Comparison of ENCODE assay signal across 8 cellular contexts in the genomic region with DNA sequence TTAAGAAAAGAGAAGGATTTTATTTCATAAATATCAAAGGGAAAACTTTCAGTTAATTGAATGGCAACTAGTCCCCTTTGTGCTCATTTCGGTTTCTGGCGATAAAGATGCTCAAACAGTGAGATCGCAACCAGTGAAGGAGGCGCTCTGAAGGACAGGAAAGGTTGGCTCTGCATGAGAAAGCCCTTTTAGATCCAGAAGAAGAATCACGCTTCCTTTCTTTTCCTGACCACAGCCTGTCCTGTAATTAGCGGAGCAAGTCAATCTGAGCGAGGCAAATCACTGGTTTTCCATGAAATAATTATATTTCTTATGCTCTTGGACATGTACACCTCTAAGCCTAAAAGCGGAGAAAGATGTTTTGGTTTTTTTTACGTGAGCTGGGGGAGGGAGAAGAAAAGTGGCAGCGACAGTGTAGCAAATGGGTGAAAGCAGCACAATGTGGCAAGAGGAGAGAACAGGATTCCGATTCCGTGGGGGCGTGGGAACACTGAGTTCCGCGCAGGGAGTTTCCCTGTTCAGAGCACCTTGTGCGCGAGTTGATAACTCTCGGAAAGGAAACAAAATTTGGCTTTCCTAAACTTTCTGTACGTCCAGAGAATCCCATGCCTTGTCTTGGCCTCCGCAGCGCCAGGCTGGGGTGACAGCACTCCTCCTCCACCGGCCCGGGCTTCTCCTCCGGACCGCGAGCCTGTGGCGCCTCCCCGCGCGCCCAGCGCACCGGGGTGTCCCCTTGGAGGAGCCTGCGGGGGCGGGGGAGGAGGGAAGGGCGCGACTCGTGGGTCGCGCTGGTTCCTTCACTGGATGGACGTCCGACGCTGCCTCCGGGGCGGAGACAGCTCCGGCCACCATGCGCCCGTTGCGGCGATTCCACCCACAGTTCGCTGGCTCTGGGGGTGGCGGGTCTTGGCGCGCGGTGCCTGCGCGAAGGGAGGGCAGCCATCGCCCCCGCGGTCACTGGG. TPM values are rescaled to one million over a fixed set of nuclear protein-coding genes. Genes with fewer than 3 reads are reported as not detected.
DNase-seq lines count a peak whose midpoint lies in the region; ATAC-seq lines count a peak whose summit lies in the region.

No MANE protein-coding gene starts in this region.

- ATAC-seq in activated CD4-positive, alpha-beta T cell treated with anti-CD3 and anti-CD28 coated beads for 36 hours: peak; percentile 45
- peak; percentile 31 to 64 for ATAC-seq in activated T-cell treated with anti-CD3 and anti-CD28 coated beads, Interleukin-2, amount 50 U/mL, for 4 hours
- peak; percentile 46 to 52 for ATAC-seq in left cardiac atrium

- no peak overlapping the region for H3K4me3 ChIP-seq in effector memory CD4-positive, alpha-beta T cell (ENCODE audit: insufficient read depth, low read depth, low read length, poor library complexity, severe bottlenecking)

- H3K27ac ChIP-seq in effector memory CD4-positive, alpha-beta T cell (ENCODE audit: insufficient read depth, low read length, poor library complexity, severe bottlenecking): no peak overlapping the region

- intact Hi-C loops in activated CD4-positive, alpha-beta T cell treated with anti-CD3 and anti-CD28 coated beads for 36 hours (cut with DNase I, micrococcal nuclease): loop anchor here in 1 of 2 experiments (2.0 kb wide), 1 partner anchor 40 kb away; no protein-coding TSS in a partner anchor
- intact Hi-C loops in left cardiac atrium (cut with DNase I): loop anchor here in 1 of 2 donors (10.0 kb wide), 1 partner anchor 144 kb away; the partner anchor contains the start of gene SLC9A4

- no peak overlapping the region for H3K27ac Mint-ChIP-seq in activated CD4-positive, alpha-beta T cell treated with anti-CD3 and anti-CD28 coated beads for 36 hours

- H3K4me1 Mint-ChIP-seq in activated CD4-positive, alpha-beta T cell treated with anti-CD3 and anti-CD28 coated beads for 36 hours: peaks cover 15% of the 10 kb centered on the region
- H3K4me1 Mint-ChIP-seq in activated T-cell treated with anti-CD3 and anti-CD28 coated beads, Interleukin-2, amount 50 U/mL, for 4 hours (ENCODE audit: low read depth): peaks cover 12% of the 10 kb centered on the region

- H3K27me3 Mint-ChIP-seq in activated CD4-positive, alpha-beta T cell treated with anti-CD3 and anti-CD28 coated beads for 36 hours: peaks cover 50% of the 10 kb centered on the region
- peaks cover 61% of the 10 kb centered on the region for H3K27me3 Mint-ChIP-seq in activated T-cell treated with anti-CD3 and anti-CD28 coated beads, Interleukin-2, amount 50 U/mL, for 4 hours (ENCODE audit: low read depth)

- no peaks in the 10 kb centered on the region for H3K9me3 Mint-ChIP-seq in activated CD4-positive, alpha-beta T cell treated with anti-CD3 and anti-CD28 coated beads for 36 hours (ENCODE audit: low read depth)
- no peaks in the 10 kb centered on the region for H3K9me3 Mint-ChIP-seq in activated T-cell treated with anti-CD3 and anti-CD28 coated beads, Interleukin-2, amount 50 U/mL, for 4 hours

- POLR2A ChIA-PET in activated CD4-positive, alpha-beta T cell treated with anti-CD3 and anti-CD28 coated beads for 36 hours (lab: Charles Lee): no interaction called here

- no peaks in the 10 kb centered on the region for H3K36me3 Mint-ChIP-seq in activated CD4-positive, alpha-beta T cell treated with anti-CD3 and anti-CD28 coated beads for 36 hours (ENCODE audit: low read depth)
- no peaks in the 10 kb centered on the region for H3K36me3 Mint-ChIP-seq in activated T-cell treated with anti-CD3 and anti-CD28 coated beads, Interleukin-2, amount 50 U/mL, for 4 hours (ENCODE audit: insufficient read depth)

- peak overlapping the region; percentile 67 for H3K4me3 Mint-ChIP-seq in activated CD4-positive, alpha-beta T cell treated with anti-CD3 and anti-CD28 coated beads for 36 hours
- H3K4me3 Mint-ChIP-seq in activated T-cell treated with anti-CD3 and anti-CD28 coated beads, Interleukin-2, amount 50 U/mL, for 4 hours: peak overlapping the region; percentile 46

- H3K27me3 ChIP-seq in effector memory CD4-positive, alpha-beta T cell (replicated peaks; ENCODE audit: control insufficient read depth, insufficient read depth, low read length, poor library complexity, severe bottlenecking): no peaks in the 10 kb centered on the region

- CTCF ChIA-PET in activated CD4-positive, alpha-beta T cell treated with anti-CD3 and anti-CD28 coated beads for 36 hours (lab: Charles Lee): no interaction called here

- DNase-seq in activated CD4-positive, alpha-beta T cell treated with anti-CD3 and anti-CD28 coated beads for 36 hours: peak; percentile 73
- no peak for DNase-seq in activated CD4-positive, alpha-beta T cell treated with anti-CD3 and anti-CD28 coated beads, Interleukin-2, amount 50 U/mL, for 4 hours
- DNase-seq in activated T-cell treated with anti-CD3 and anti-CD28 coated beads, Interleukin-2, amount 50 U/mL, for 4 hours: peak; percentile 19
- peak; percentile 26 for DNase-seq in left cardiac atrium
- peak; percentile 8 for DNase-seq in renal cortical epithelial cell (ENCODE audit: low read depth)
- no peak for DNase-seq in NCI-H526 treated with DMSO at 0.1 percent for 48 hours (lab: John Stamatoyannopoulos, UW)
- no peak for DNase-seq in effector memory CD4-positive, alpha-beta T cell
- no peak for DNase-seq in NOMO-1 treated with dmso at 0.1 percent for 144 hours (lab: John Stamatoyannopoulos, UW; ENCODE audit: unreplicated experiment)

- H3K9me3 ChIP-seq in effector memory CD4-positive, alpha-beta T cell (ENCODE audit: control insufficient read depth, low read length): no peaks in the 10 kb centered on the region

- no peaks in the 10 kb centered on the region for H3K36me3 ChIP-seq in effector memory CD4-positive, alpha-beta T cell (ENCODE audit: control insufficient read depth, insufficient read depth, low read length)

- H3K4me1 ChIP-seq in effector memory CD4-positive, alpha-beta T cell (ENCODE audit: control insufficient read depth, insufficient read depth, low read length, poor library complexity, severe bottlenecking): peaks cover 4% of the 10 kb centered on the region

RNA-seq across cellular contexts. Expression of gene SLC9A2, which starts 0.6 kb away (rescaled TPM):
- total RNA-seq in activated CD4-positive, alpha-beta T cell treated with anti-CD3 and anti-CD28 coated beads for 36 hours: under 1 TPM; 0.04 to 0.07 TPM
- under 1 TPM; 0.03 to 0.08 (median 0.05) TPM for total RNA-seq in activated T-cell treated with anti-CD3 and anti-CD28 coated beads, Interleukin-2, amount 50 U/mL, for 4 hours
- total RNA-seq in left cardiac atrium (under 1 TPM in 1 of 2 donors, not detected in 1; 0.03 TPM), renal cortical epithelial cell (0.25 and 6.4 TPM in 2 replicates)

Comparison
In these comparisons a context has a peak if more than half of its experiments do, and no peak if none do; other contexts are left out.
1. DNase-seq: peak in activated CD4-positive, alpha-beta T cell treated with anti-CD3 and anti-CD28 coated beads for 36 hours (single experiment), activated T-cell treated with anti-CD3 and anti-CD28 coated beads, Interleukin-2, amount 50 U/mL, for 4 hours (single experiment), left cardiac atrium (single experiment) and renal cortical epithelial cell (single experiment); none in activated CD4-positive, alpha-beta T cell treated with anti-CD3 and anti-CD28 coated beads, Interleukin-2, amount 50 U/mL, for 4 hours (0 of 2), NCI-H526 treated with DMSO at 0.1 percent for 48 hours (single experiment), effector memory CD4-positive, alpha-beta T cell (0 of 3) and NOMO-1 treated with dmso at 0.1 percent for 144 hours (single experiment).
2. Peak in every context shown above with its lines, with median percentiles within 50 percentile points of each other: ATAC-seq.